9 cellular contexts compared by ENCODE assay signal in the genomic region with DNA sequence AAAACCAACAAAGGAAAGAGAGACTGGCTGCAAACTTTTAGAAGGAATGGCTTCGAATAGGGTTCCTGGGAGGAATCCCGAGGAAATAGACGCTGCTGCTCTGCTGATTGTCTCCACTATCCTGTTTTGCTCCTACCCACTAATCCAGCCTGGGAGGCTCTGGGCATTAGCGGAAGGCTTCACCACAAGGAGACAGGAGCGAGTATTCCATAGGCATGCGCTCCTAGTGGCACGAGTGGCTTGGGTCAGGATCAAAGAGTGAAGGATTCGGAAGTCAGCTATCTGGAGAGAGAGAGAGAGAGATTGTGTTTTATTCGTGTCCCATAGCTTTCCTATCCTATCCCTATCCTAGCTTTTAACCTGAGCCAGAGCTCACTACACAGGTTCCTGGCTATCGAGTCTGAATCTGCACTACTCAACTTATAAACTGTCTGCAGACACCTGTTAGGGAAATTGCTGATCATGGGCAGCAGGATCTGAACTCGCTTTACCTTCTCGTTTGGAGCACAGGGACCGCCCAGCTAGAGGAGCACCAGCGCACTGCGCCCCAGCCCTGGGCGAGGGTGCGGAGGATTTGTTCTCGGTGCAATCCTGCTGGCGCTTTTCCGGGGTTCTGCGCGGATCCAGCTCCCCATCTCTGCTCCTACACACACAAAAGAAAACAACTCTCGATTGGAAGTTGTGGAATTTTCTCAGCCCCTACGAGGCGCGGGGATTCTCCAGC. TPM values are rescaled to one million over a fixed set of nuclear protein-coding genes. Genes with fewer than 3 reads are reported as not detected.
DNase-seq lines count a peak whose midpoint lies in the region; ATAC-seq and TF ChIP-seq lines count a peak whose summit lies in the region.
"Had no signal": no experiment of that assay in that cellular context is flagged by ENCODE, and none has a peak within 500 bp of the region (broad histone marks: within the 10 kb centered on the region; RNA-seq: fewer than 3 reads in every experiment).

No MANE protein-coding gene starts in this region.

- no peaks in the 10 kb centered on the region for H3K9me3 Mint-ChIP-seq in neural crest cell
- peaks cover 0 to 5% of the 10 kb centered on the region in 2 donors for H3K9me3 Mint-ChIP-seq in activated naive CD4-positive, alpha-beta T cell treated with anti-CD3 and anti-CD28 coated beads, Interleukin-2, amount 50 U/mL, for 72 hours

- peaks cover 10% of the 10 kb centered on the region for H3K4me1 Mint-ChIP-seq in neural crest cell

- H3K27ac ChIP-seq in C4-2B (no peak overlapping the region; the same call in 1 of the 2 replicates), RWPE2 (ENCODE audit: poor library complexity, severe bottlenecking) (no peak overlapping the region)

- H3K27me3 ChIP-seq in RWPE2 (ENCODE audit: insufficient read depth, poor library complexity, severe bottlenecking) = peaks cover 47% of the 10 kb centered on the region

- peak overlapping the region; percentile 81 for H3K4me3 Mint-ChIP-seq in neural crest cell

- ATAC-seq in RWPE2 (ENCODE audit: low read depth) (peak; percentile 59; the same call in 2 of the 3 replicates), GM19324 (IDR thresholded peaks at IDR 0.05; ENCODE audit: low FRiP score, unreplicated experiment) (no peak), HG03280 (IDR thresholded peaks at IDR 0.05; ENCODE audit: unreplicated experiment) (no peak)
- no peak for ATAC-seq in activated naive CD4-positive, alpha-beta T cell treated with anti-CD3 and anti-CD28 coated beads, Interleukin-2, amount 50 U/mL, for 72 hours

- TF ChIP-seq CTCF in C4-2B (conservative IDR thresholded peaks at IDR 0.05) (peak; percentile 56), RWPE2 (IDR thresholded peaks at IDR 0.05; ENCODE audit: poor library complexity, severe bottlenecking) (no peak), fibroblast of the aortic adventitia (IDR thresholded peaks at IDR 0.05; ENCODE audit: insufficient read depth, low read length) (peak; percentile 34), neural crest cell (conservative IDR thresholded peaks at IDR 0.05) (peak; percentile 47)

- H3K4me1 ChIP-seq in RWPE2 (ENCODE audit: insufficient read depth, poor library complexity, severe bottlenecking) = no peaks in the 10 kb centered on the region

- H3K36me3 Mint-ChIP-seq in neural crest cell (ENCODE audit: low read depth) = no peaks in the 10 kb centered on the region
- peaks cover 0 to 11% of the 10 kb centered on the region in 2 donors for H3K36me3 Mint-ChIP-seq in activated naive CD4-positive, alpha-beta T cell treated with anti-CD3 and anti-CD28 coated beads, Interleukin-2, amount 50 U/mL, for 72 hours

- H3K27me3 Mint-ChIP-seq in neural crest cell (ENCODE audit: low read depth) = peaks cover 83% of the 10 kb centered on the region

- DNase-seq in RWPE2 (ENCODE audit: low spot score) (no peak), fibroblast of the aortic adventitia (ENCODE audit: low read depth) (peak; percentile 9), neural crest cell (ENCODE audit: low read depth, low spot score) (peak; percentile 18), NCI-H146 (lab: John Stamatoyannopoulos, UW) (no peak)
- DNase-seq in activated naive CD4-positive, alpha-beta T cell treated with anti-CD3 and anti-CD28 coated beads, Interleukin-2, amount 50 U/mL, for 72 hours (ENCODE audit: low spot score in 2 of 2) = no peak
- DNase-seq: NCI-H1092 treated with DMSO at 0.1 percent for 48 hours had no signal

- H3K9me3 ChIP-seq in RWPE2 (ENCODE audit: severe bottlenecking) = no peaks in the 10 kb centered on the region

- no peak overlapping the region for H3K27ac Mint-ChIP-seq in neural crest cell (ENCODE audit: unreplicated experiment)
- H3K27ac Mint-ChIP-seq in activated naive CD4-positive, alpha-beta T cell treated with anti-CD3 and anti-CD28 coated beads, Interleukin-2, amount 50 U/mL, for 72 hours = no peak overlapping the region

- no peaks in the 10 kb centered on the region for H3K36me3 ChIP-seq in RWPE2 (ENCODE audit: low read depth)

- H3K4me3 ChIP-seq in RWPE2 (ENCODE audit: severe bottlenecking) = no peak overlapping the region
- peak overlapping the region; percentile 32 for H3K4me3 ChIP-seq in fibroblast of the aortic adventitia (ENCODE audit: low read depth, low read length)

RNA-seq across cellular contexts. Expression of gene NPY2R, which starts 0.7 kb away (rescaled TPM):
- 0.27 TPM in 1 of 2 replicates, not detected in the other for total RNA-seq in fibroblast of the aortic adventitia (ENCODE audit: low replicate concordance)
- total RNA-seq in neural crest cell = not detected in 2 replicates
- total RNA-seq in activated naive CD4-positive, alpha-beta T cell treated with anti-CD3 and anti-CD28 coated beads, Interleukin-2, amount 50 U/mL, for 72 hours = not detected

Comparison
In these comparisons a context has a peak if more than half of its experiments do, and no peak if none do; other contexts are left out.
1. DNase-seq: peak in fibroblast of the aortic adventitia (single experiment) and neural crest cell (single experiment); none in RWPE2 (single experiment), NCI-H146 (single experiment) and activated naive CD4-positive, alpha-beta T cell treated with anti-CD3 and anti-CD28 coated beads, Interleukin-2, amount 50 U/mL, for 72 hours (0 of 2).